27 cellular contexts compared by ENCODE assay signal in the genomic region with DNA sequence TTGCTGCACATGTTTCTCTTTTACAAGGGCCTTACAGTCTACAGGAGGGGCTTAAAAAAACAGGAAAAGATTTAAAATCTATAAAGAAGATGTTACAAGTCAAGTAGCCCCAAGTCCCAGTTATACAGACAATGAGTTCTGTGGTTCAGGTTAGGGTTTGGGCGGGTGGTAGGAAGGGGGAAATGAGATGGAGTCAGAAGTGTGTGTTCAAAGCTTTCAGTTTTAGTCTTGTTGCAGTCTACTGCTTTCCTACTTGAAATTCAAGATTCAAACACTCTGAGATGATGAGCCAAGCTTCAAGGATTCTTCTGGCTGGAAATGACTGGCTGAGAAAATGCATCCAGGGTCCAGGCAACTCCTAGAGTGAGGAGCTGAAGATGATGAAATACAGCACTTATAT.
"Had no signal": no experiment of that assay in that cellular context is flagged by ENCODE, and none has a peak within 500 bp of the region (broad histone marks: within the 10 kb centered on the region; RNA-seq: fewer than 3 reads in every experiment).

No MANE protein-coding gene starts in this region.

- ATAC-seq: activated CD4-positive, alpha-beta T cell treated with anti-CD3 and anti-CD28 coated beads for 36 hours; activated naive CD4-positive, alpha-beta T cell treated with anti-CD3 and anti-CD28 coated beads, Interleukin-2, amount 50 U/mL, for 72 hours; activated T-cell treated with anti-CD3 and anti-CD28 coated beads, Interleukin-2, amount 50 U/mL, for 72 hours; gastrocnemius medialis; heart left ventricle had no signal

- H3K4me3 ChIP-seq: ascending aorta, breast epithelium, cardiac muscle cell, colonic mucosa, gastrocnemius medialis, heart left ventricle had no signal

- H3K27ac ChIP-seq: ascending aorta, breast epithelium, cardiac muscle cell, colonic mucosa, gastrocnemius medialis, heart left ventricle had no signal

- H3K9me3 ChIP-seq: ascending aorta, breast epithelium, colonic mucosa, gastrocnemius medialis, heart left ventricle had no signal

- H3K36me3 ChIP-seq: ascending aorta, breast epithelium, cardiac muscle cell, colonic mucosa, gastrocnemius medialis, heart left ventricle had no signal

- H3K4me1 ChIP-seq: ascending aorta, breast epithelium, colonic mucosa, gastrocnemius medialis, heart left ventricle had no signal

- DNase-seq: activated CD4-positive, alpha-beta memory T cell treated with anti-CD3 and anti-CD28 coated beads, Interleukin-2, amount 10 ng/mL, durations not matched to agents 7 days and 5 days; activated CD4-positive, alpha-beta T cell treated with anti-CD3 and anti-CD28 coated beads for 36 hours; activated CD4-positive, alpha-beta T cell treated with anti-CD3 and anti-CD28 coated beads, Interleukin-2, amount 10 ng/mL, durations not matched to agents 24 days and 14 days; activated CD4-positive, CD25-positive, alpha-beta regulatory T cell; activated CD4-positive, CD25-positive, alpha-beta regulatory T cell treated with anti-CD3 and anti-CD28 coated beads, Interleukin-2, amount 50 U/mL, for 72 hours; activated CD8-positive, alpha-beta memory T cell treated with anti-CD3 and anti-CD28 coated beads, Interleukin-2, amount 50 U/mL, for 48 hours; activated gamma-delta T cell; activated naive CD4-positive, alpha-beta T cell; activated naive CD4-positive, alpha-beta T cell treated with anti-CD3 and anti-CD28 coated beads, Interleukin-2, amount 10 ng/mL, durations not matched to agents 7 days and 5 days; activated naive CD8-positive, alpha-beta T cell treated with anti-CD3 and anti-CD28 coated beads, Interleukin-2, amount 10 ng/mL, durations not matched to agents 7 days and 5 days; activated T-cell treated with anti-CD3 and anti-CD28 coated beads for 4 hours; activated T-cell treated with anti-CD3 and anti-CD28 coated beads, Interleukin-2, amount 50 U/mL, for 24 hours; activated T-cell treated with anti-CD3 and anti-CD28 coated beads, Interleukin-2, amount 50 U/mL, for 72 hours; central memory CD4-positive, alpha-beta T cell; cerebellar nuclear complex; colonic mucosa; effector memory CD4-positive, alpha-beta T cell; endodermal cell; gastrocnemius medialis; glutamatergic neuron; heart left ventricle; T-helper 2 cell had no signal

- H3K27me3 ChIP-seq: ascending aorta, breast epithelium, cardiac muscle cell, colonic mucosa, foreskin keratinocyte, gastrocnemius medialis had no signal
